1 cellular context compared by ENCODE assay signal in genomic region chr12:57740656-57741412, GRCh38.
TF ChIP-seq lines count a peak whose summit lies in the region.

No MANE protein-coding gene starts in this region.

TF ChIP-seq in GM12878, 131 proteins besides CTCF, POLR2A, EP300 and RAD21 (continued from another document):
- TF ChIP-seq YBX1 (IDR thresholded peaks at IDR 0.05) (no peak), POLR2AphosphoS5 (IDR thresholded peaks at IDR 0.05; ENCODE audit: low read length) (no peak), ZBED1 (IDR thresholded peaks at IDR 0.05; ENCODE audit: borderline replicate concordance) (no peak), POU2F2 (IDR thresholded peaks at IDR 0.05; ENCODE audit: borderline replicate concordance, low read depth, low read length) (no peak), CREB1 (IDR thresholded peaks at IDR 0.05; ENCODE audit: low read depth) (no peak), ZSCAN29 (IDR thresholded peaks at IDR 0.05) (no peak), ZBTB40 (IDR thresholded peaks at IDR 0.05; ENCODE audit: borderline replicate concordance) (0 out of 2 replicates have a peak, but pooled peaks have one; percentile 46), CREM (IDR thresholded peaks at IDR 0.05; ENCODE audit: low read depth) (peak; percentile 46; the same call in 1 of the 2 replicates), FOS (IDR thresholded peaks at IDR 0.05; ENCODE audit: borderline replicate concordance, extremely low read depth, insufficient read length) (no peak), MAX (IDR thresholded peaks at IDR 0.05; ENCODE audit: low read depth, low read length) (no peak), E2F4 (IDR thresholded peaks at IDR 0.05; ENCODE audit: low read depth, low read length) (no peak), SREBF2 (IDR thresholded peaks at IDR 0.05; ENCODE audit: low read length) (no peak), RELB (IDR thresholded peaks at IDR 0.05; ENCODE audit: low read depth) (no peak), DPF2 (IDR thresholded peaks at IDR 0.05) (no peak), LARP7 (IDR thresholded peaks at IDR 0.05) (no peak), NR2C1 (IDR thresholded peaks at IDR 0.05) (no peak), IKZF2 (IDR thresholded peaks at IDR 0.05) (no peak), ZBTB4 (CRISPR knock-in tag; IDR thresholded peaks at IDR 0.05) (no peak), SUPT20H (IDR thresholded peaks at IDR 0.05; ENCODE audit: borderline replicate concordance, control insufficient read depth, low read depth, low read length) (no peak), CHD4 (IDR thresholded peaks at IDR 0.05) (no peak), NKRF (conservative IDR thresholded peaks at IDR 0.05) (no peak), NFYA (IDR thresholded peaks at IDR 0.05; ENCODE audit: borderline replicate concordance, low read depth, low read length) (no peak), BMI1 (IDR thresholded peaks at IDR 0.05; ENCODE audit: borderline replicate concordance) (peak; percentile 86), USF1 (IDR thresholded peaks at IDR 0.05; ENCODE audit: borderline replicate concordance, extremely low read length, insufficient read depth, low read depth, low read length) (no peak)
